In genomic region chr3:136106101-136106500, GRCh38 we compare ENCODE assay signal across 33 cellular contexts.
"Had no signal": no experiment of that assay in that cellular context is flagged by ENCODE, and none has a peak within 500 bp of the region (broad histone marks: within the 10 kb centered on the region; RNA-seq: fewer than 3 reads in every experiment).

No MANE protein-coding gene starts in this region.

- H3K36me3 Mint-ChIP-seq: natural killer cell treated with Interleukin-12 subunit alpha and Interleukin-12 subunit beta and Interleukin-15 and Interleukin-18, amount 100 ng/mL, for 72 hours had no signal

- H3K9me3 Mint-ChIP-seq: immature natural killer cell; memory B cell; naive thymus-derived CD4-positive, alpha-beta T cell; natural killer cell treated with Interleukin-12 subunit alpha and Interleukin-12 subunit beta and Interleukin-15 and Interleukin-18, amount 100 ng/mL, for 72 hours; neural crest cell; stimulated activated naive B cell treated with anti-CD40 and anti-IgM and Interleukin-4, amounts not matched to agents 10 μg/mL and 1 μg/mL and 100 μg/mL, for 72 hours had no signal

- H3K27ac ChIP-seq: left ventricle myocardium inferior, neutrophil, ovary, skin epidermis, stomach, testis, thyroid gland, transverse colon, upper lobe of left lung, vagina had no signal

- H3K4me1 Mint-ChIP-seq: immature natural killer cell, neural crest cell had no signal

- H3K4me3 ChIP-seq: left ventricle myocardium inferior, lung, mucosa of descending colon, ovary, skin epidermis, stomach, testis, thyroid gland, transverse colon, upper lobe of left lung, vagina had no signal

- H3K9me3 ChIP-seq: left ventricle myocardium inferior, mucosa of descending colon, neutrophil, ovary, stomach, testis, thyroid gland, transverse colon, upper lobe of left lung, vagina had no signal

- H3K4me3 Mint-ChIP-seq: immature natural killer cell; memory B cell; naive thymus-derived CD4-positive, alpha-beta T cell; natural killer cell treated with Interleukin-12 subunit alpha and Interleukin-12 subunit beta and Interleukin-15 and Interleukin-18, amount 100 ng/mL, for 72 hours; neural crest cell; stimulated activated naive B cell treated with anti-CD40 and anti-IgM and Interleukin-4, amounts not matched to agents 10 μg/mL and 1 μg/mL and 100 μg/mL, for 72 hours had no signal

- H3K36me3 ChIP-seq: neutrophil, ovary, thyroid gland had no signal

- H3K27ac Mint-ChIP-seq: immature natural killer cell; memory B cell; naive thymus-derived CD4-positive, alpha-beta T cell; natural killer cell treated with Interleukin-12 subunit alpha and Interleukin-12 subunit beta and Interleukin-15 and Interleukin-18, amount 100 ng/mL, for 72 hours; progenitor cell of endocrine pancreas; stimulated activated naive B cell treated with anti-CD40 and anti-IgM and Interleukin-4, amounts not matched to agents 10 μg/mL and 1 μg/mL and 100 μg/mL, for 72 hours had no signal

- H3K27me3 ChIP-seq: neutrophil, ovary, stomach, testis, thyroid gland, transverse colon, upper lobe of left lung, vagina had no signal

- DNase-seq: hypothalamus; immature natural killer cell; kidney; left colon; left ventricle myocardium inferior; midbrain; mucosa of descending colon; naive thymus-derived CD4-positive, alpha-beta T cell; occipital lobe; ovary; retina; right cardiac atrium; stimulated activated CD4-positive, alpha-beta T cell treated with anti-CD3 and anti-CD28 coated beads, Interleukin-12 subunit alpha, Interleukin-12 subunit beta, amount 100 ng/mL, for 4 hours; stimulated activated CD4-positive, alpha-beta T cell treated with anti-CD3 and anti-CD28 coated beads, Interleukin-15, amount 100 ng/mL, for 24 hours; stimulated activated CD4-positive, alpha-beta T cell treated with anti-CD3 and anti-CD28 coated beads, Interleukin-2, amount 100 ng/mL, for 24 hours; stimulated activated CD4-positive, alpha-beta T cell treated with anti-CD3 and anti-CD28 coated beads, Interleukin-4, amount 100 ng/mL, for 1 hour; stimulated activated naive B cell treated with anti-CD40 and anti-IgM and Interleukin-4, amounts not matched to agents 10 μg/mL and 1 μg/mL and 100 μg/mL, for 72 hours; stimulated activated naive CD8-positive, alpha-beta T cell treated with anti-CD3 and anti-CD28 coated beads, Interleukin-15, Interleukin-2, amounts not matched to agents 100 U/mL and 50 U/mL, for 24 hours; stomach; testis; thyroid gland; transverse colon; upper lobe of left lung had no signal

- H3K4me1 ChIP-seq: left ventricle myocardium inferior, stomach, testis, thyroid gland, transverse colon, upper lobe of left lung, vagina had no signal

- FAIRE-seq: islet of Langerhans, kidney had no signal

- H3K27me3 Mint-ChIP-seq: memory B cell; natural killer cell treated with Interleukin-12 subunit alpha and Interleukin-12 subunit beta and Interleukin-15 and Interleukin-18, amount 100 ng/mL, for 72 hours; progenitor cell of endocrine pancreas; stimulated activated naive B cell treated with anti-CD40 and anti-IgM and Interleukin-4, amounts not matched to agents 10 μg/mL and 1 μg/mL and 100 μg/mL, for 72 hours had no signal

- ATAC-seq: left colon; mucosa of descending colon; naive thymus-derived CD4-positive, alpha-beta T cell; natural killer cell treated with Interleukin-12 subunit alpha and Interleukin-12 subunit beta and Interleukin-15 and Interleukin-18, amount 100 ng/mL, for 72 hours; right cardiac atrium; sciatic nerve; stimulated activated naive B cell treated with anti-CD40 and anti-IgM and Interleukin-4, amounts not matched to agents 10 μg/mL and 1 μg/mL and 100 μg/mL, for 72 hours; stimulated activated naive CD8-positive, alpha-beta T cell treated with anti-CD3 and anti-CD28 coated beads, Interleukin-15, Interleukin-2, amounts not matched to agents 100 U/mL and 50 U/mL, for 24 hours had no signal
